Comparison of ENCODE assay signal across 8 cellular contexts in genomic region chr14:73173092-73173735, GRCh38. TPM values are rescaled to one million over a fixed set of nuclear protein-coding genes. Genes with fewer than 3 reads are reported as not detected.
DNase-seq lines count a peak whose midpoint lies in the region; ATAC-seq and TF ChIP-seq lines count a peak whose summit lies in the region.

No MANE protein-coding gene starts in this region.

- ATAC-seq in activated CD4-positive, alpha-beta T cell treated with anti-CD3 and anti-CD28 coated beads for 36 hours: no peak
- no peak for ATAC-seq in HG02973 (IDR thresholded peaks at IDR 0.05; ENCODE audit: unreplicated experiment)
- ATAC-seq in GM18867 (IDR thresholded peaks at IDR 0.05; ENCODE audit: unreplicated experiment): no peak

- H3K4me3 ChIP-seq in MM.1S (ENCODE audit: low read length) (no peak overlapping the region), adrenal gland (no peak overlapping the region)

- H2AFZ ChIP-seq in MM.1S (ENCODE audit: low read length): no peak overlapping the region

- H3K27ac Mint-ChIP-seq in activated CD4-positive, alpha-beta T cell treated with anti-CD3 and anti-CD28 coated beads for 36 hours: no peak overlapping the region
- H3K27ac Mint-ChIP-seq in activated naive CD8-positive, alpha-beta T cell treated with anti-CD3 and anti-CD28 coated beads for 36 hours: no peak overlapping the region

- no peaks in the 10 kb centered on the region for H3K9me3 ChIP-seq in MM.1S (replicated peaks; ENCODE audit: insufficient read depth, low read length)
- H3K9me3 ChIP-seq in adrenal gland (replicated peaks in 1 of 3): no peaks in the 10 kb centered on the region

- no peak overlapping the region for H3K4me3 Mint-ChIP-seq in activated CD4-positive, alpha-beta T cell treated with anti-CD3 and anti-CD28 coated beads for 36 hours
- no peak overlapping the region for H3K4me3 Mint-ChIP-seq in activated naive CD8-positive, alpha-beta T cell treated with anti-CD3 and anti-CD28 coated beads for 36 hours

- intact Hi-C loops in activated CD4-positive, alpha-beta T cell treated with anti-CD3 and anti-CD28 coated beads for 36 hours (cut with DNase I, micrococcal nuclease): loop anchor here (1.0 to 5.0 kb wide), 3 partner anchors 122 to 459 kb away; no protein-coding TSS in a partner anchor
- intact Hi-C loops in adrenal gland (cut with DNase I): loop anchor here in 1 of 2 donors (10.0 kb wide), 1 partner anchor 302 kb away; no protein-coding TSS in a partner anchor

- no peak for TF ChIP-seq POLR2A in adrenal gland (IDR thresholded peaks at IDR 0.05)

- H3K27me3 ChIP-seq in MM.1S (replicated peaks; ENCODE audit: insufficient read depth, low read length): no peaks in the 10 kb centered on the region
- no peaks in the 10 kb centered on the region for H3K27me3 ChIP-seq in adrenal gland

- H3K36me3 Mint-ChIP-seq in activated CD4-positive, alpha-beta T cell treated with anti-CD3 and anti-CD28 coated beads for 36 hours (ENCODE audit: low read depth): peaks cover 47% of the 10 kb centered on the region
- H3K36me3 Mint-ChIP-seq in activated naive CD8-positive, alpha-beta T cell treated with anti-CD3 and anti-CD28 coated beads for 36 hours: peaks cover 15% of the 10 kb centered on the region

- DNase-seq in activated CD4-positive, alpha-beta T cell treated with anti-CD3 and anti-CD28 coated beads for 36 hours: peak; percentile 7
- DNase-seq in activated CD4-positive, alpha-beta T cell treated with anti-CD3 and anti-CD28 coated beads, Interleukin-2, amount 50 U/mL, for 4 hours: no peak
- DNase-seq in MM.1S: peak; percentile 12
- DNase-seq in adrenal gland: peak in 1 of 7 donors; percentile 14
- DNase-seq in left kidney (ENCODE audit: low read depth, low spot score): peak; percentile 51
- no peak for DNase-seq in activated naive CD8-positive, alpha-beta T cell treated with anti-CD3 and anti-CD28 coated beads for 36 hours

- H4K20me1 ChIP-seq in MM.1S (ENCODE audit: insufficient read depth, low read length): no peaks in the 10 kb centered on the region

- H3K79me2 ChIP-seq in MM.1S (ENCODE audit: low read length): no peaks in the 10 kb centered on the region

- TF ChIP-seq CTCF in MM.1S (IDR thresholded peaks at IDR 0.05; ENCODE audit: low read length) (peak; percentile 28), adrenal gland (IDR thresholded peaks at IDR 0.05) (peak; percentile 41 to 66 (median 58))

- H3K4me1 ChIP-seq in MM.1S (ENCODE audit: low read length) (no peaks in the 10 kb centered on the region), adrenal gland (replicated peaks in 1 of 2) (peaks cover 0 to 4% of the 10 kb centered on the region in 2 donors)

- H3K27me3 Mint-ChIP-seq in activated CD4-positive, alpha-beta T cell treated with anti-CD3 and anti-CD28 coated beads for 36 hours: no peaks in the 10 kb centered on the region
- H3K27me3 Mint-ChIP-seq in activated naive CD8-positive, alpha-beta T cell treated with anti-CD3 and anti-CD28 coated beads for 36 hours: no peaks in the 10 kb centered on the region

- H3K9me2 ChIP-seq in MM.1S (replicated peaks; ENCODE audit: insufficient read depth, low read length): no peaks in the 10 kb centered on the region

- H3K4me2 ChIP-seq in MM.1S (ENCODE audit: low read depth, low read length): no peak overlapping the region

- 43 to 63% (median 46%) methylated on average over 3 of the region's 3 CpGs for WGBS in adrenal gland, 4 donors

- POLR2A ChIA-PET in activated CD4-positive, alpha-beta T cell treated with anti-CD3 and anti-CD28 coated beads for 36 hours (lab: Charles Lee): no interaction called here

- no peak overlapping the region for H3K27ac ChIP-seq in MM.1S (ENCODE audit: low read length)
- no peak overlapping the region for H3K27ac ChIP-seq in adrenal gland

- H3F3A ChIP-seq in MM.1S (ENCODE audit: insufficient read depth, low read length): no peaks in the 10 kb centered on the region

- CTCF ChIA-PET in activated CD4-positive, alpha-beta T cell treated with anti-CD3 and anti-CD28 coated beads for 36 hours (lab: Charles Lee): interaction anchor here (0.6 to 2.1 kb wide), 15 partner anchors 10 to 323 kb away, joined by 3 to 11 read pairs (median 4); no protein-coding TSS in a partner anchor

- H3K4me1 Mint-ChIP-seq in activated CD4-positive, alpha-beta T cell treated with anti-CD3 and anti-CD28 coated beads for 36 hours: no peaks in the 10 kb centered on the region
- H3K4me1 Mint-ChIP-seq in activated naive CD8-positive, alpha-beta T cell treated with anti-CD3 and anti-CD28 coated beads for 36 hours: peaks cover 11% of the 10 kb centered on the region

- H3K36me3 ChIP-seq in MM.1S (replicated peaks; ENCODE audit: insufficient read depth, low read length): no peaks in the 10 kb centered on the region
- H3K36me3 ChIP-seq in adrenal gland (replicated peaks in 1 of 2): peaks cover 0 to 59% of the 10 kb centered on the region in 2 donors

- no peak overlapping the region for H3K9ac ChIP-seq in MM.1S (ENCODE audit: low read length)

- H3K9me3 Mint-ChIP-seq in activated CD4-positive, alpha-beta T cell treated with anti-CD3 and anti-CD28 coated beads for 36 hours (ENCODE audit: low read depth): no peaks in the 10 kb centered on the region
- H3K9me3 Mint-ChIP-seq in activated naive CD8-positive, alpha-beta T cell treated with anti-CD3 and anti-CD28 coated beads for 36 hours: no peaks in the 10 kb centered on the region

RNA-seq across cellular contexts. Expression of gene PSEN1, which starts 36.9 kb away (rescaled TPM):
- total RNA-seq in activated CD4-positive, alpha-beta T cell treated with anti-CD3 and anti-CD28 coated beads for 36 hours: 10 to 100 TPM; 31.2 to 31.6 TPM
- total RNA-seq in adrenal gland: 10 to 100 TPM; 43.2 to 83.8 (median 51.2) TPM
- 10 to 100 TPM; 15.7 to 55.5 (median 25.4) TPM for polyA plus RNA-seq in adrenal gland
- total RNA-seq in activated naive CD8-positive, alpha-beta T cell treated with anti-CD3 and anti-CD28 coated beads for 36 hours: 10 to 100 TPM; 23.5 to 23.7 TPM

Comparison
In these comparisons a context has a peak if more than half of its experiments do, and no peak if none do; other contexts are left out.
1. DNase-seq: peak in activated CD4-positive, alpha-beta T cell treated with anti-CD3 and anti-CD28 coated beads for 36 hours (single experiment), MM.1S (single experiment) and left kidney (single experiment); none in activated CD4-positive, alpha-beta T cell treated with anti-CD3 and anti-CD28 coated beads, Interleukin-2, amount 50 U/mL, for 4 hours (0 of 2) and activated naive CD8-positive, alpha-beta T cell treated with anti-CD3 and anti-CD28 coated beads for 36 hours (single experiment).